16 cellular contexts compared by ENCODE assay signal in the genomic region with DNA sequence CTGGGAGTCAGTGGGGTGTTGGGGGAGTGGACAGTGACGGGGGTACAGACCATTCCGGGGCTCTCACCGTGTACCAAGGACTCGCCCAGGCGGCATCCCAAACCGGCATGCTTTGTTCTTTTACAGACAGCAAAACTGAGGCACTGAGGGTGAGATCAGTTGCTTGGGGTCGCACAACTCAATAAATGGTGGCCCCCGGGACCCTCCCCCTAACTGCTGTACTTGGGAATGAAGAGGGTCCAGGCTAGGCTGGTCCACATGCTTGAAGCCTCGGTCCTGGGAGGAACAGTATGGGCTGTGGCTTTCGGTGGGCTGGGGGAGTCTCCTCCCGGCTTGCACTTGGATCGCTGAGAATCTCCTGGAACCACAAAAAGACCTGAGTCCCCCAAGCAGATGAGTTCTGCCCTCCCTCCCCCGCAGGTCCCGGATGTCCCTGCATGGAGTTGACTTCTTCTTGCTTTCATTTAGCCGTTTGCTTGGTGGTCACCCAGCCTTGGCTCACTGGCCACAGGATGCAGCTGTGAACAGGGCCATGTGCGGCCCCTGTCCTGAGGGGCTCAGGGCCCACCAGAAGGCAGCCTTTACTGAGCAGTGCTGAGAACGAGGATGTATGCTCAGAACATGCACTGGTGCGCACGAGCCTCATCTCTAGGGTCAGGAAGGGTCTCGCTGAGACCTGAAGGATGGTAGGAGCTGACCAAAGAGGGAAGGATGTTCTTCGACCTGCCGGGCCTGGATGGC.
"Had no signal": no experiment of that assay in that cellular context is flagged by ENCODE, and none has a peak within 500 bp of the region (broad histone marks: within the 10 kb centered on the region; RNA-seq: fewer than 3 reads in every experiment).

No MANE protein-coding gene starts in this region.

- H3K36me3 Mint-ChIP-seq: activated naive CD4-positive, alpha-beta T cell treated with anti-CD3 and anti-CD28 coated beads, Interleukin-2, amount 50 U/mL, for 24 hours; naive thymus-derived CD4-positive, alpha-beta T cell had no signal

- H3K4me3 ChIP-seq: esophagus muscularis mucosa, gastroesophageal sphincter, heart left ventricle, sigmoid colon, tibial nerve had no signal

- DNase-seq: activated CD4-positive, alpha-beta T cell treated with anti-CD3 and anti-CD28 coated beads, Interleukin-2, amount 50 U/mL, for 4 hours; activated gamma-delta T cell; effector CD8-positive, alpha-beta T cell; naive thymus-derived CD4-positive, alpha-beta T cell; sigmoid colon; stimulated activated naive CD4-positive, alpha-beta T cell treated with Interleukin-2 at 50 U/mL for 16 hours had no signal

- ATAC-seq: gastroesophageal sphincter; naive thymus-derived CD4-positive, alpha-beta T cell had no signal

- H3K9me3 Mint-ChIP-seq: activated naive CD4-positive, alpha-beta T cell treated with anti-CD3 and anti-CD28 coated beads, Interleukin-2, amount 50 U/mL, for 24 hours; T-helper 1 cell treated with Interleukin-12 subunit alpha and Interleukin-12 subunit beta and Interleukin-4 antibody, amounts not matched to agents 30 μg/mL and 1 μg/mL, for 36 hours had no signal

- H3K36me3 ChIP-seq: esophagus muscularis mucosa, gastroesophageal sphincter, heart left ventricle, neutrophil, sigmoid colon, tibial nerve had no signal

- H3K9me3 ChIP-seq: esophagus muscularis mucosa, gastroesophageal sphincter, heart left ventricle, neutrophil, sigmoid colon, tibial nerve had no signal

- H3K27ac ChIP-seq: esophagus muscularis mucosa, gastroesophageal sphincter, neutrophil, sigmoid colon, tibial nerve, VCaP had no signal

- FAIRE-seq: astrocyte, endothelial cell of umbilical vein had no signal

- H3K27ac Mint-ChIP-seq: activated naive CD4-positive, alpha-beta T cell treated with anti-CD3 and anti-CD28 coated beads, Interleukin-2, amount 50 U/mL, for 24 hours; naive thymus-derived CD4-positive, alpha-beta T cell; T-helper 1 cell treated with Interleukin-12 subunit alpha and Interleukin-12 subunit beta and Interleukin-4 antibody, amounts not matched to agents 30 μg/mL and 1 μg/mL, for 36 hours had no signal

- H3K4me3 Mint-ChIP-seq: activated naive CD4-positive, alpha-beta T cell treated with anti-CD3 and anti-CD28 coated beads, Interleukin-2, amount 50 U/mL, for 24 hours; naive thymus-derived CD4-positive, alpha-beta T cell; T-helper 1 cell treated with Interleukin-12 subunit alpha and Interleukin-12 subunit beta and Interleukin-4 antibody, amounts not matched to agents 30 μg/mL and 1 μg/mL, for 36 hours had no signal
